Comparison of ENCODE assay signal across 1 cellular context in genomic region chr1:153977250-153978240, GRCh38.
A peak's percentile ranks its signal among the peaks of the same experiment; 100 is the strongest.
TF ChIP-seq lines count a peak whose summit lies in the region.

Gene JTB (minus strand): TSS chr1:153977674. CDS start chr1:153977252, 422 bp downstream.

TF ChIP-seq in HepG2, 621 proteins besides CTCF, POLR2A, EP300 and RAD21 (continued from another document and continues in another):
- TF ChIP-seq ZNF280D (CRISPR knock-in tag; IDR thresholded peaks at IDR 0.05) = peak; percentile 63; the same call in 1 of the 2 replicates
- TF ChIP-seq ZNF660 (CRISPR knock-in tag; IDR thresholded peaks at IDR 0.05; ENCODE audit: borderline replicate concordance, low read depth) = no peak
- no peak for TF ChIP-seq ZNF232 (CRISPR knock-in tag; IDR thresholded peaks at IDR 0.05; ENCODE audit: borderline replicate concordance)
- peak; percentile 90 for TF ChIP-seq ZNF501 (CRISPR knock-in tag; IDR thresholded peaks at IDR 0.05)
- TF ChIP-seq MNT (IDR thresholded peaks at IDR 0.05) = peak; percentile 4; the same call in 1 of the 2 replicates
- no peak for TF ChIP-seq XBP1 (CRISPR knock-in tag; IDR thresholded peaks at IDR 0.05)
- TF ChIP-seq ZNF710 (CRISPR knock-in tag; IDR thresholded peaks at IDR 0.05; ENCODE audit: borderline replicate concordance) = 0 out of 2 replicates have a peak, but pooled peaks have one; percentile 60
- peak; percentile 82; the same call in 1 of the 2 replicates for TF ChIP-seq SNAPC2 (CRISPR knock-in tag; IDR thresholded peaks at IDR 0.05)
- TF ChIP-seq ZNF414 (CRISPR knock-in tag; IDR thresholded peaks at IDR 0.05) = no peak
- TF ChIP-seq HINFP (CRISPR knock-in tag; IDR thresholded peaks at IDR 0.05; ENCODE audit: low read depth) = peak; percentile 92; the same call in 1 of the 2 replicates
- TF ChIP-seq FOXP4 (CRISPR knock-in tag; IDR thresholded peaks at IDR 0.05) = peak; percentile 9
- TF ChIP-seq MEIS2 (CRISPR knock-in tag; IDR thresholded peaks at IDR 0.05) = peak; percentile 1; the same call in 1 of the 2 replicates
- peak; percentile 95 for TF ChIP-seq MAX (IDR thresholded peaks at IDR 0.05)
- no peak for TF ChIP-seq PBX3 (CRISPR knock-in tag; IDR thresholded peaks at IDR 0.05; ENCODE audit: borderline replicate concordance)
- TF ChIP-seq NR0B2 (CRISPR knock-in tag; IDR thresholded peaks at IDR 0.05) = peak; percentile 83
- no peak for TF ChIP-seq ZNF382 (CRISPR knock-in tag; IDR thresholded peaks at IDR 0.05; ENCODE audit: borderline replicate concordance)
- TF ChIP-seq RFX1 (IDR thresholded peaks at IDR 0.05) = peak; percentile 41; the same call in 1 of the 2 replicates
- TF ChIP-seq HNRNPUL1 (IDR thresholded peaks at IDR 0.05; ENCODE audit: low read depth, low read length) = no peak
- peak; percentile 70; the same call in 1 of the 2 replicates for TF ChIP-seq ZHX2 (IDR thresholded peaks at IDR 0.05; ENCODE audit: low read depth)
- no peak for TF ChIP-seq ZHX2 (CRISPR knock-in tag; IDR thresholded peaks at IDR 0.05; ENCODE audit: borderline replicate concordance)
- peak; percentile 95 for TF ChIP-seq ZNF143 (CRISPR knock-in tag; IDR thresholded peaks at IDR 0.05)
- peak; percentile 76 for TF ChIP-seq REPIN1 (CRISPR knock-in tag; IDR thresholded peaks at IDR 0.05; ENCODE audit: borderline replicate concordance, low read depth)
- TF ChIP-seq ZNF766 (CRISPR knock-in tag; IDR thresholded peaks at IDR 0.05; ENCODE audit: borderline replicate concordance) = 0 out of 2 replicates have a peak, but pooled peaks have one; percentile 52
- TF ChIP-seq NFKB2 (CRISPR knock-in tag; IDR thresholded peaks at IDR 0.05; ENCODE audit: borderline replicate concordance) = peak; percentile 93
- peak; percentile 20; the same call in 1 of the 2 replicates for TF ChIP-seq RXRB (CRISPR knock-in tag; IDR thresholded peaks at IDR 0.05; ENCODE audit: borderline replicate concordance)
- peak; percentile 54; the same call in 1 of the 2 replicates for TF ChIP-seq ZNF691 (CRISPR knock-in tag; IDR thresholded peaks at IDR 0.05; ENCODE audit: borderline replicate concordance, low read depth)
- no peak; the same call in 1 of the 2 replicates for TF ChIP-seq ZNF224 (CRISPR knock-in tag; IDR thresholded peaks at IDR 0.05)
- peak; percentile 80; the same call in 1 of the 2 replicates for TF ChIP-seq THAP7 (CRISPR knock-in tag; IDR thresholded peaks at IDR 0.05)
- peak; percentile 63; the same call in 1 of the 2 replicates for TF ChIP-seq SNAPC5 (CRISPR knock-in tag; IDR thresholded peaks at IDR 0.05; ENCODE audit: borderline replicate concordance)
- TF ChIP-seq MTF2 (CRISPR knock-in tag; IDR thresholded peaks at IDR 0.05; ENCODE audit: borderline replicate concordance) = no peak
